ENCODE assay signal across 11 cellular contexts in genomic region chr11:72141066-72141465, GRCh38. TPM values are rescaled to one million over a fixed set of nuclear protein-coding genes. Genes with fewer than 3 reads are reported as not detected.
DNase-seq lines count a peak whose midpoint lies in the region; ATAC-seq and TF ChIP-seq lines count a peak whose summit lies in the region.
"Had no signal": no experiment of that assay in that cellular context is flagged by ENCODE, and none has a peak within 500 bp of the region (broad histone marks: within the 10 kb centered on the region; RNA-seq: fewer than 3 reads in every experiment).

No MANE protein-coding gene starts in this region.

- POLR2A ChIA-PET in activated CD8-positive, alpha-beta T cell treated with anti-CD3 and anti-CD28 coated beads, Interleukin-2, amount 10 ng/mL, durations not matched to agents 7 days and 5 days (lab: Charles Lee): no interaction called here

- H3K4me1 Mint-ChIP-seq in activated CD8-positive, alpha-beta T cell treated with anti-CD3 and anti-CD28 coated beads, Interleukin-2, amount 10 ng/mL, durations not matched to agents 7 days and 5 days (ENCODE audit: low read depth): peaks cover 30% of the 10 kb centered on the region

- H3K9me3 ChIP-seq in Karpas-422 (ENCODE audit: low read length): no peaks in the 10 kb centered on the region
- H3K9me3 ChIP-seq: upper lobe of left lung had no signal

- H3K27me3 Mint-ChIP-seq in activated CD8-positive, alpha-beta T cell treated with anti-CD3 and anti-CD28 coated beads, Interleukin-2, amount 10 ng/mL, durations not matched to agents 7 days and 5 days (ENCODE audit: low read depth): peaks cover under 1% of the 10 kb centered on the region

- H3K9me2 ChIP-seq in Karpas-422 (replicated peaks; ENCODE audit: insufficient read depth, low read length): no peaks in the 10 kb centered on the region

- peaks cover 5% of the 10 kb centered on the region for H3K36me3 Mint-ChIP-seq in activated CD8-positive, alpha-beta T cell treated with anti-CD3 and anti-CD28 coated beads, Interleukin-2, amount 10 ng/mL, durations not matched to agents 7 days and 5 days (ENCODE audit: low read depth)

- DNase-seq in AG09319 (ENCODE audit: extremely low read depth, low read depth) (peak; percentile 43), HS-27A (ENCODE audit: low read depth) (peak; percentile 98), iris pigment epithelial cell (ENCODE audit: low read depth) (peak; percentile 94), Karpas-422 (no peak)
- peak; percentile 31 for DNase-seq in activated CD8-positive, alpha-beta T cell treated with anti-CD3 and anti-CD28 coated beads, Interleukin-2, amount 10 ng/mL, durations not matched to agents 7 days and 5 days
- DNase-seq: upper lobe of left lung had no signal

- H3K4me3 ChIP-seq in Karpas-422 (ENCODE audit: low read length): no peak overlapping the region
- H3K4me3 ChIP-seq: lung, skin epidermis, upper lobe of left lung had no signal

- H3K27ac Mint-ChIP-seq in activated CD8-positive, alpha-beta T cell treated with anti-CD3 and anti-CD28 coated beads, Interleukin-2, amount 10 ng/mL, durations not matched to agents 7 days and 5 days: peak overlapping the region; percentile 11

- no peak overlapping the region for H2AFZ ChIP-seq in Karpas-422 (ENCODE audit: low read length)

- H3K36me3 ChIP-seq in Karpas-422 (ENCODE audit: insufficient read depth, low read length): no peaks in the 10 kb centered on the region
- H3K36me3 ChIP-seq: upper lobe of left lung had no signal

- H3K27ac ChIP-seq in Karpas-422 (ENCODE audit: low read length): no peak overlapping the region
- H3K27ac ChIP-seq: upper lobe of left lung had no signal

- H3K4me3 Mint-ChIP-seq in activated CD8-positive, alpha-beta T cell treated with anti-CD3 and anti-CD28 coated beads, Interleukin-2, amount 10 ng/mL, durations not matched to agents 7 days and 5 days: no peak overlapping the region

- H3K4me1 ChIP-seq in Karpas-422 (ENCODE audit: low read length): peaks cover 6% of the 10 kb centered on the region; the same call in 1 of the 2 replicates
- H3K4me1 ChIP-seq: upper lobe of left lung had no signal

- H3K79me2 ChIP-seq in Karpas-422 (ENCODE audit: low read length): no peaks in the 10 kb centered on the region

- peak; percentile 52 for ATAC-seq in activated CD8-positive, alpha-beta T cell treated with anti-CD3 and anti-CD28 coated beads, Interleukin-2, amount 10 ng/mL, durations not matched to agents 7 days and 5 days
- ATAC-seq in GM21423 (IDR thresholded peaks at IDR 0.05; ENCODE audit: unreplicated experiment) (no peak), HG03442 (IDR thresholded peaks at IDR 0.05; ENCODE audit: unreplicated experiment) (no peak), GM21717 (IDR thresholded peaks at IDR 0.05; ENCODE audit: unreplicated experiment) (no peak)

- H4K20me1 ChIP-seq in Karpas-422 (ENCODE audit: insufficient read depth, low read depth, low read length): no peaks in the 10 kb centered on the region

- H3K27me3 ChIP-seq in Karpas-422 (ENCODE audit: low read length): no peaks in the 10 kb centered on the region
- H3K27me3 ChIP-seq: upper lobe of left lung had no signal

- H3K4me2 ChIP-seq in Karpas-422 (ENCODE audit: low read depth, low read length, poor library complexity, severe bottlenecking): no peak overlapping the region

- no peak overlapping the region for H3K9ac ChIP-seq in Karpas-422 (ENCODE audit: low read length)

- CTCF ChIA-PET in activated CD8-positive, alpha-beta T cell treated with anti-CD3 and anti-CD28 coated beads, Interleukin-2, amount 10 ng/mL, durations not matched to agents 7 days and 5 days (lab: Charles Lee): interaction anchor here (0.8 to 1.5 kb wide), 6 partner anchors 15 to 290 kb away, joined by 3 to 7 read pairs (median 4); no protein-coding TSS in a partner anchor

- H3K9me3 Mint-ChIP-seq in activated CD8-positive, alpha-beta T cell treated with anti-CD3 and anti-CD28 coated beads, Interleukin-2, amount 10 ng/mL, durations not matched to agents 7 days and 5 days (ENCODE audit: insufficient read depth): no peaks in the 10 kb centered on the region

- no peak for TF ChIP-seq CTCF in AG09319 (IDR thresholded peaks at IDR 0.05; ENCODE audit: low read depth, low read length)

RNA-seq across cellular contexts. Expression of gene FOLR3, which starts 5.5 kb away (rescaled TPM):
- total RNA-seq in activated CD8-positive, alpha-beta T cell treated with anti-CD3 and anti-CD28 coated beads, Interleukin-2, amount 10 ng/mL, durations not matched to agents 7 days and 5 days: not detected
- total RNA-seq in Karpas-422 (2014; rRNA removed; shearing (Covaris generic); ENCODE audit: low replicate concordance): not detected in 2 replicates

RNA-seq across cellular contexts. Expression of gene ANAPC15, which starts 28.6 kb away (rescaled TPM):
- total RNA-seq in activated CD8-positive, alpha-beta T cell treated with anti-CD3 and anti-CD28 coated beads, Interleukin-2, amount 10 ng/mL, durations not matched to agents 7 days and 5 days: 10 to 100 TPM; 62.9 to 69.5 TPM
- 37.4 and 40.9 TPM in 2 replicates for total RNA-seq in Karpas-422 (2014; rRNA removed; shearing (Covaris generic); ENCODE audit: low replicate concordance)

RNA-seq across cellular contexts. Expression of gene TOMT, which starts 35.3 kb away (rescaled TPM):
- total RNA-seq in activated CD8-positive, alpha-beta T cell treated with anti-CD3 and anti-CD28 coated beads, Interleukin-2, amount 10 ng/mL, durations not matched to agents 7 days and 5 days: not detected
- total RNA-seq in Karpas-422 (2014; rRNA removed; shearing (Covaris generic); ENCODE audit: low replicate concordance): 0.26 TPM in 1 of 2 replicates, not detected in the other
- total RNA-seq: lung had no signal

RNA-seq across cellular contexts. Expression of gene LAMTOR1, which starts 38.0 kb away (rescaled TPM):
- 10 to 100 TPM; 72.7 to 77.0 TPM for total RNA-seq in activated CD8-positive, alpha-beta T cell treated with anti-CD3 and anti-CD28 coated beads, Interleukin-2, amount 10 ng/mL, durations not matched to agents 7 days and 5 days
- 96.5 and 102 TPM in 2 replicates for total RNA-seq in Karpas-422 (2014; rRNA removed; shearing (Covaris generic); ENCODE audit: low replicate concordance)

RNA-seq across cellular contexts. Expression of gene FOLR1, which starts 50.9 kb away (rescaled TPM):
- not detected for total RNA-seq in activated CD8-positive, alpha-beta T cell treated with anti-CD3 and anti-CD28 coated beads, Interleukin-2, amount 10 ng/mL, durations not matched to agents 7 days and 5 days
- not detected in 2 replicates for total RNA-seq in Karpas-422 (2014; rRNA removed; shearing (Covaris generic); ENCODE audit: low replicate concordance)
